Comparison of ENCODE assay signal across 8 cellular contexts in genomic region chr19:24086974-24087595, GRCh38. TPM values are rescaled to one million over a fixed set of nuclear protein-coding genes. Genes with fewer than 3 reads are reported as not detected.
DNase-seq lines count a peak whose midpoint lies in the region; ATAC-seq and TF ChIP-seq lines count a peak whose summit lies in the region.

TSS of gene ZNF254 (plus strand) at chr19:24087187. CDS start at chr19:24087308, 121 bp downstream.

- peak; percentile 97 for DNase-seq in RKO (ENCODE audit: low spot score)
- peak; percentile 25 for DNase-seq in activated gamma-delta T cell (lab: John Stamatoyannopoulos, UW)
- peak; percentile 94 for DNase-seq in fibroblast of villous mesenchyme (ENCODE audit: low read depth)
- DNase-seq in nephron progenitor cell, result peak; percentile 83

- peak; percentile 10 for TF ChIP-seq CTCF in fibroblast of villous mesenchyme (IDR thresholded peaks at IDR 0.05; ENCODE audit: insufficient read depth, low read depth, low read length)
- no peak for TF ChIP-seq CTCF in nephron progenitor cell (IDR thresholded peaks at IDR 0.05)

- H3K27me3 Mint-ChIP-seq in nephron progenitor cell (ENCODE audit: low read depth, poor library complexity), result peaks cover 4% of the 10 kb centered on the region
- H3K27me3 Mint-ChIP-seq in stimulated activated naive CD8-positive, alpha-beta T cell treated with anti-CD3 and anti-CD28 coated beads, Interleukin-15, Interleukin-2, amounts not matched to agents 100 ng/mL and 50 ng/mL, for 24 hours, result no peaks in the 10 kb centered on the region

- H3K9ac ChIP-seq in BLaER1, result peak within 1 kb of the TSS; percentile 99

- peaks cover 41% of the 10 kb centered on the region for H3K36me3 ChIP-seq in BLaER1

- ATAC-seq in GM19395 (IDR thresholded peaks at IDR 0.05; ENCODE audit: unreplicated experiment), result peak; percentile 99
- peak; percentile 97 for ATAC-seq in HG03571 (IDR thresholded peaks at IDR 0.05; ENCODE audit: unreplicated experiment)

- H3K36me3 Mint-ChIP-seq in nephron progenitor cell (ENCODE audit: low read depth), result peaks cover 68% of the 10 kb centered on the region
- peaks cover 24% of the 10 kb centered on the region for H3K36me3 Mint-ChIP-seq in stimulated activated naive CD8-positive, alpha-beta T cell treated with anti-CD3 and anti-CD28 coated beads, Interleukin-15, Interleukin-2, amounts not matched to agents 100 ng/mL and 50 ng/mL, for 24 hours (ENCODE audit: low read depth)

- H4K20me1 ChIP-seq in BLaER1, result no peaks in the 10 kb centered on the region

- H3K4me2 ChIP-seq in BLaER1, result peak within 1 kb of the TSS; percentile 77

- H3K4me3 Mint-ChIP-seq in nephron progenitor cell, result peak within 1 kb of the TSS; percentile 95
- peak within 1 kb of the TSS; percentile 95 for H3K4me3 Mint-ChIP-seq in stimulated activated naive CD8-positive, alpha-beta T cell treated with anti-CD3 and anti-CD28 coated beads, Interleukin-15, Interleukin-2, amounts not matched to agents 100 ng/mL and 50 ng/mL, for 24 hours

- H3K9me3 ChIP-seq in BLaER1, result peaks cover 39% of the 10 kb centered on the region

- H3K27ac Mint-ChIP-seq in nephron progenitor cell, result peak within 1 kb of the TSS; percentile 100
- peak within 1 kb of the TSS; percentile 91 for H3K27ac Mint-ChIP-seq in stimulated activated naive CD8-positive, alpha-beta T cell treated with anti-CD3 and anti-CD28 coated beads, Interleukin-15, Interleukin-2, amounts not matched to agents 100 ng/mL and 50 ng/mL, for 24 hours

- peaks cover 51% of the 10 kb centered on the region for H3K9me3 Mint-ChIP-seq in nephron progenitor cell
- peaks cover 3% of the 10 kb centered on the region for H3K9me3 Mint-ChIP-seq in stimulated activated naive CD8-positive, alpha-beta T cell treated with anti-CD3 and anti-CD28 coated beads, Interleukin-15, Interleukin-2, amounts not matched to agents 100 ng/mL and 50 ng/mL, for 24 hours

- H3K4me3 ChIP-seq in BLaER1, result peak within 1 kb of the TSS; percentile 89
- peak within 1 kb of the TSS; percentile 94 for H3K4me3 ChIP-seq in fibroblast of villous mesenchyme (ENCODE audit: low read depth, low read length)

- H3K27ac ChIP-seq in BLaER1, result peak within 1 kb of the TSS; percentile 98

- H3K27me3 ChIP-seq in BLaER1, result no peaks in the 10 kb centered on the region

- H3K4me1 ChIP-seq in BLaER1, result peaks cover 15% of the 10 kb centered on the region

- H3K4me1 Mint-ChIP-seq in nephron progenitor cell, result peaks cover 4% of the 10 kb centered on the region
- H3K4me1 Mint-ChIP-seq in stimulated activated naive CD8-positive, alpha-beta T cell treated with anti-CD3 and anti-CD28 coated beads, Interleukin-15, Interleukin-2, amounts not matched to agents 100 ng/mL and 50 ng/mL, for 24 hours (ENCODE audit: low read depth), result peaks cover 14% of the 10 kb centered on the region

RNA-seq across cellular contexts. Expression of gene ZNF254, which starts in this region (rescaled TPM):
- total RNA-seq in fibroblast of villous mesenchyme, result 15.5 TPM in 2 replicates

Comparison
In these comparisons a context has a peak if more than half of its experiments do, and no peak if none do; other contexts are left out.
1. Peak in every context shown above with its lines: DNase-seq, ATAC-seq, H3K4me3 ChIP-seq and H3K27ac ChIP-seq.
2. DNase-seq: peak in every context shown above with its lines; median percentile 97 in RKO; 94 in fibroblast of villous mesenchyme; 83 in nephron progenitor cell; 25 in activated gamma-delta T cell.